ENCODE assay signal across 19 cellular contexts in the genomic region with DNA sequence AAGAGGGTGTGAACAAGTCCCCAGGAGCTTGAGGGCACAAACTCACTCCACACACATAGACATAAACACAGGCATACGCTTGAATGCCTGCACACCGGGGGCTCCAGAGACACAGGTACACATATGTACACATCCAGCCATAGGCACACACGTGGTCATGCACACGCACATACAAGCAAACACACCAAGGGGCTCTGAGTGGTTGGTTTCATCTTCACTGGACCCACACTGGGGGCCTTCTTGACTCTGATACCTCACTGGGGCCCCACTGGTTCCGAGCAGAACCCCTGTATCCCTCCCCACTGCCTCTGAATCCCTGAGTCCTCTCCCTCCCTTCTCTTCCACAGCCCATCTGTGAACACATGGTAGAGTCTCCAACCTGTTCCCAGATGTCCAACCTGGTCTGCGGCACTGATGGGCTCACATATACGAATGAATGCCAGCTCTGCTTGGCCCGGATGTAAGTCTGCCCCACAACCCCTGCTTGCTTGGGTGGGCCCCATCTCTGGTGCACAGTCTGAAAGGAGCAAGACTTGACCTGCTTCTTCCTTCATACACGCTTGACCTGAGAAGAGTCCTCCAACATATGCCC. TPM values are rescaled to one million over a fixed set of nuclear protein-coding genes. Genes with fewer than 3 reads are reported as not detected.
DNase-seq lines count a peak whose midpoint lies in the region; TF ChIP-seq lines count a peak whose summit lies in the region.
"Had no signal": no experiment of that assay in that cellular context is flagged by ENCODE, and none has a peak within 500 bp of the region (broad histone marks: within the 10 kb centered on the region; RNA-seq: fewer than 3 reads in every experiment).

No MANE protein-coding gene starts in this region.

- TF ChIP-seq EP300 in esophagus muscularis mucosa (IDR thresholded peaks at IDR 0.05) = no peak
- TF ChIP-seq EP300 in stomach (IDR thresholded peaks at IDR 0.05) = no peak

- H3K27me3 ChIP-seq in esophagus muscularis mucosa = peaks cover 0 to 2% (median 0%) of the 10 kb centered on the region in 4 donors
- no peaks in the 10 kb centered on the region for H3K27me3 ChIP-seq in stomach
- H3K27me3 ChIP-seq in Karpas-422 (ENCODE audit: low read length) = no peaks in the 10 kb centered on the region

- no peak overlapping the region for H3K4me3 ChIP-seq in esophagus muscularis mucosa
- no peak overlapping the region for H3K4me3 ChIP-seq in stomach
- no peak overlapping the region for H3K4me3 ChIP-seq in Karpas-422 (ENCODE audit: low read length)
- H3K4me3 ChIP-seq: A549, GM23248, K562 had no signal

- H3K4me1 ChIP-seq in esophagus muscularis mucosa = no peaks in the 10 kb centered on the region
- no peaks in the 10 kb centered on the region for H3K4me1 ChIP-seq in stomach
- H3K4me1 ChIP-seq in Karpas-422 (ENCODE audit: low read length) = peaks cover 6% of the 10 kb centered on the region; the same call in 1 of the 2 replicates
- H3K4me1 ChIP-seq: Caco-2 had no signal

- TF ChIP-seq CTCF in esophagus muscularis mucosa (IDR thresholded peaks at IDR 0.05) = no peak
- no peak for TF ChIP-seq CTCF in stomach (IDR thresholded peaks at IDR 0.05)

- H3K79me2 ChIP-seq in Karpas-422 (ENCODE audit: low read length) = no peaks in the 10 kb centered on the region

- peaks cover 0 to 33% (median 12%) of the 10 kb centered on the region in 4 donors for H3K36me3 ChIP-seq in esophagus muscularis mucosa
- H3K36me3 ChIP-seq in stomach = peaks cover 3 to 36% (median 30%) of the 10 kb centered on the region in 4 donors
- H3K36me3 ChIP-seq in Karpas-422 (ENCODE audit: insufficient read depth, low read length) = no peaks in the 10 kb centered on the region

- H4K20me1 ChIP-seq in Karpas-422 (ENCODE audit: insufficient read depth, low read depth, low read length) = no peaks in the 10 kb centered on the region

- H2AFZ ChIP-seq in Karpas-422 (ENCODE audit: low read length) = no peak overlapping the region
- H2AFZ ChIP-seq: GM23248 had no signal

- TF ChIP-seq POLR2A in esophagus muscularis mucosa (IDR thresholded peaks at IDR 0.05; ENCODE audit: low read depth) (no peak), stomach (IDR thresholded peaks at IDR 0.05) (no peak)

- H3K9me3 ChIP-seq in esophagus muscularis mucosa = no peaks in the 10 kb centered on the region
- H3K9me3 ChIP-seq in stomach = no peaks in the 10 kb centered on the region
- no peaks in the 10 kb centered on the region for H3K9me3 ChIP-seq in Karpas-422 (ENCODE audit: low read length)
- H3K9me3 ChIP-seq: A549, Caco-2 had no signal

- no peaks in the 10 kb centered on the region for H3K9me2 ChIP-seq in Karpas-422 (replicated peaks; ENCODE audit: insufficient read depth, low read length)

- no peak overlapping the region for H3K9ac ChIP-seq in Karpas-422 (ENCODE audit: low read length)
- H3K9ac ChIP-seq: GM23248 had no signal

- 93% methylated on average over 9 of the region's 9 CpGs for WGBS in esophagus muscularis mucosa
- 90 to 93% (median 91%) methylated on average over 8 to 9 of the region's 9 CpGs for WGBS in stomach, 5 donors

- peak; percentile 18 for DNase-seq in DMS 273 (lab: John Stamatoyannopoulos, UW; ENCODE audit: unreplicated experiment)
- no peak for DNase-seq in DMS 273 treated with DMSO at 0.1 percent for 48 hours (lab: John Stamatoyannopoulos, UW)
- peak; percentile 12 for DNase-seq in D341Med (ENCODE audit: low spot score)
- peak; percentile 87 for DNase-seq in esophagus muscularis mucosa (ENCODE audit: extremely low spot score)
- peak; percentile 19 for DNase-seq in stomach
- no peak for DNase-seq in Karpas-422
- no peak for DNase-seq in LoVo (ENCODE audit: low spot score)
- DNase-seq: AML-193, Caco-2, DMS53, GM23248, HFFc6, IMR-90 had no signal

- H3K27ac ChIP-seq in esophagus muscularis mucosa (replicated peaks in 1 of 4) (no peak overlapping the region), stomach (no peak overlapping the region), Karpas-422 (ENCODE audit: low read length) (no peak overlapping the region)
- H3K27ac ChIP-seq: 22Rv1, A549, C4-2B, GM23248 had no signal

- no peak overlapping the region for H3K4me2 ChIP-seq in Karpas-422 (ENCODE audit: low read depth, low read length, poor library complexity, severe bottlenecking)
- H3K4me2 ChIP-seq: A549 had no signal

- intact Hi-C loops in esophagus muscularis mucosa (cut with DNase I) (no loop called here), stomach (cut with DNase I; ENCODE audit: low total_unique reads) (no loop called here)

RNA-seq across cellular contexts. Expression of a gene that starts 6.4 kb away (rescaled TPM):
- total RNA-seq in esophagus muscularis mucosa (not detected), stomach (10 to 100 TPM in 1 of 5 donors, not detected in 4; 29.5 TPM)
- polyA plus RNA-seq in stomach = 10 to 100 TPM in 1 of 3 donors, 1 to 10 TPM in 1, not detected in 1; 2.1 to 19.1 TPM
- total RNA-seq in Karpas-422 (2014; rRNA removed; shearing (Covaris generic); ENCODE audit: low replicate concordance) = not detected in 2 replicates
- total RNA-seq: CD4-positive, alpha-beta T cell; GM23248; HFFc6; IMR-90 had no signal
- polyA plus RNA-seq: A549, BJ, GM23248, IMR-90 had no signal

RNA-seq across cellular contexts. Expression of a gene that starts 18.1 kb away (rescaled TPM):
- total RNA-seq in esophagus muscularis mucosa (100 to 1,000 TPM; 108 to 154 (median 126) TPM), stomach (100 to 1,000 TPM in 3 of 5 donors, 10 to 100 TPM in 1, 1 to 10 TPM in 1; 2.3 to 461 (median 138) TPM)
- 100 to 1,000 TPM; 112 to 229 (median 125) TPM for polyA plus RNA-seq in stomach
- 55.6 and 111 TPM in 2 replicates for total RNA-seq in Karpas-422 (2014; rRNA removed; shearing (Covaris generic); ENCODE audit: low replicate concordance)

RNA-seq across cellular contexts. Expression of a gene that starts 18.5 kb away (rescaled TPM):
- total RNA-seq in esophagus muscularis mucosa = 10 to 100 TPM; 48.0 to 77.2 (median 65.2) TPM
- total RNA-seq in stomach = 100 to 1,000 TPM in 1 of 5 donors, 10 to 100 TPM in 3, 1 to 10 TPM in 1; 9.8 to 129 (median 23.5) TPM
- polyA plus RNA-seq in stomach = 100 to 1,000 TPM in 1 of 3 donors, 10 to 100 TPM in 2; 50.7 to 164 (median 77.9) TPM
- total RNA-seq in Karpas-422 (2014; rRNA removed; shearing (Covaris generic); ENCODE audit: low replicate concordance) = 53.4 and 57.1 TPM in 2 replicates

RNA-seq across cellular contexts. Expression of a gene that starts 44.0 kb away (rescaled TPM):
- 10 to 100 TPM; 32.1 to 49.4 (median 36.9) TPM for total RNA-seq in esophagus muscularis mucosa
- total RNA-seq in stomach = 10 to 100 TPM; 20.3 to 46.9 (median 36.4) TPM
- 10 to 100 TPM; 11.3 to 19.9 (median 13.3) TPM for polyA plus RNA-seq in stomach
- 30.7 and 51.4 TPM in 2 replicates for total RNA-seq in Karpas-422 (2014; rRNA removed; shearing (Covaris generic); ENCODE audit: low replicate concordance)

Comparison
In these comparisons a context has a peak if more than half of its experiments do, and no peak if none do; other contexts are left out.
1. DNase-seq: peak in DMS 273 (single experiment), D341Med (single experiment), esophagus muscularis mucosa (single experiment) and stomach (single experiment); none in DMS 273 treated with DMSO at 0.1 percent for 48 hours (single experiment), Karpas-422 (single experiment) and LoVo (single experiment).